20 cellular contexts compared by ENCODE assay signal in genomic region chr15:85839637-85840036, GRCh38. TPM values are rescaled to one million over a fixed set of nuclear protein-coding genes. Genes with fewer than 3 reads are reported as not detected.
DNase-seq lines count a peak whose midpoint lies in the region; TF ChIP-seq lines count a peak whose summit lies in the region.
"Had no signal": no experiment of that assay in that cellular context is flagged by ENCODE, and none has a peak within 500 bp of the region (broad histone marks: within the 10 kb centered on the region; RNA-seq: fewer than 3 reads in every experiment).

No MANE protein-coding gene starts in this region.

- no peaks in the 10 kb centered on the region for H3K36me3 Mint-ChIP-seq in Caco-2 (ENCODE audit: insufficient read depth, unreplicated experiment)
- no peaks in the 10 kb centered on the region for H3K36me3 Mint-ChIP-seq in progenitor cell of endocrine pancreas (ENCODE audit: insufficient read depth)
- H3K36me3 Mint-ChIP-seq: activated naive CD8-positive, alpha-beta T cell treated with anti-CD3 and anti-CD28 coated beads for 36 hours had no signal

- POLR2A ChIA-PET in Caco-2 (lab: Charles Lee), result no interaction called here

- H3K27me3 Mint-ChIP-seq in Caco-2 (ENCODE audit: insufficient read depth, unreplicated experiment) (no peaks in the 10 kb centered on the region), progenitor cell of endocrine pancreas (no peaks in the 10 kb centered on the region)

- H3K4me1 Mint-ChIP-seq in Caco-2 (ENCODE audit: low read depth, unreplicated experiment) (peaks cover 34% of the 10 kb centered on the region), progenitor cell of endocrine pancreas (ENCODE audit: low read depth) (peaks cover 30% of the 10 kb centered on the region)

- H4K20me1 ChIP-seq in Karpas-422 (ENCODE audit: insufficient read depth, low read depth, low read length), result no peaks in the 10 kb centered on the region

- no peaks in the 10 kb centered on the region for H3K79me2 ChIP-seq in Karpas-422 (ENCODE audit: low read length)

- H3K4me2 ChIP-seq in Karpas-422 (ENCODE audit: low read depth, low read length, poor library complexity, severe bottlenecking), result no peak overlapping the region

- no peak for TF ChIP-seq CTCF in Caco-2 (IDR thresholded peaks at IDR 0.05; ENCODE audit: insufficient read depth in 1 of 2, low read depth in 1 of 2, low read length in 1 of 2, severe bottlenecking in 1 of 2, unreplicated experiment in 1 of 2)
- no peak for TF ChIP-seq CTCF in VCaP (conservative IDR thresholded peaks at IDR 0.05)
- TF ChIP-seq CTCF in progenitor cell of endocrine pancreas (IDR thresholded peaks at IDR 0.05; ENCODE audit: unreplicated experiment), result no peak

- H3K4me3 ChIP-seq in Caco-2 (ENCODE audit: low read depth, low read length), result no peak overlapping the region
- H3K4me3 ChIP-seq in Karpas-422 (ENCODE audit: low read length), result no peak overlapping the region

- H3K27me3 ChIP-seq in Caco-2 (replicated peaks; ENCODE audit: control insufficient read depth, insufficient read depth, low read length), result no peaks in the 10 kb centered on the region
- H3K27me3 ChIP-seq in Karpas-422 (ENCODE audit: low read length), result no peaks in the 10 kb centered on the region

- no TSS peak for BruUV-seq in Caco-2 (replicated peaks; lab: Mats Ljungman, UMichigan)

- H3K9me2 ChIP-seq in Karpas-422 (replicated peaks; ENCODE audit: insufficient read depth, low read length), result no peaks in the 10 kb centered on the region

- intact Hi-C loops in Caco-2 (cut with micrococcal nuclease; ENCODE audit: unreplicated experiment), result loop anchor here (1.0 to 5.0 kb wide), 4 partner anchors 39 to 347 kb away; no protein-coding TSS in a partner anchor

- H3K9me3 Mint-ChIP-seq in Caco-2 (ENCODE audit: unreplicated experiment) (no peaks in the 10 kb centered on the region), progenitor cell of endocrine pancreas (ENCODE audit: low read depth) (no peaks in the 10 kb centered on the region)
- H3K9me3 Mint-ChIP-seq: activated naive CD8-positive, alpha-beta T cell treated with anti-CD3 and anti-CD28 coated beads for 36 hours; activated T-helper 1 cell treated with anti-CD3 and anti-CD28 coated beads, Interleukin-12 subunit alpha, Interleukin-12 subunit beta, Interleukin-2, Interleukin-4 antibody, amounts not matched to agents 30 ng/mL and 10 ng/mL and 1 ng/mL, durations not matched to agents 14 hours and 24 hours and 36 hours; stimulated activated naive CD8-positive, alpha-beta T cell treated with anti-CD3 and anti-CD28 coated beads, Interleukin-15, Interleukin-2, amounts not matched to agents 100 ng/mL and 50 ng/mL, for 24 hours had no signal

- peaks cover 30% of the 10 kb centered on the region for H3K4me1 ChIP-seq in Caco-2
- H3K4me1 ChIP-seq in Karpas-422 (ENCODE audit: low read length), result peaks cover 10% of the 10 kb centered on the region

- H3K27ac Mint-ChIP-seq in Caco-2 (ENCODE audit: unreplicated experiment) (peak overlapping the region; percentile 86), progenitor cell of endocrine pancreas (peak overlapping the region; percentile 79)
- H3K27ac Mint-ChIP-seq: activated naive CD8-positive, alpha-beta T cell treated with anti-CD3 and anti-CD28 coated beads for 36 hours; activated T-helper 1 cell treated with anti-CD3 and anti-CD28 coated beads, Interleukin-12 subunit alpha, Interleukin-12 subunit beta, Interleukin-2, Interleukin-4 antibody, amounts not matched to agents 30 ng/mL and 10 ng/mL and 1 ng/mL, durations not matched to agents 14 hours and 24 hours and 36 hours; stimulated activated naive CD8-positive, alpha-beta T cell treated with anti-CD3 and anti-CD28 coated beads, Interleukin-15, Interleukin-2, amounts not matched to agents 100 ng/mL and 50 ng/mL, for 24 hours had no signal

- no peak overlapping the region for H2AFZ ChIP-seq in Karpas-422 (ENCODE audit: low read length)

- no peaks in the 10 kb centered on the region for H3K9me3 ChIP-seq in Caco-2
- H3K9me3 ChIP-seq in Karpas-422 (ENCODE audit: low read length), result no peaks in the 10 kb centered on the region
- H3K9me3 ChIP-seq: spleen, tibial artery had no signal

- H3K27ac ChIP-seq in Karpas-422 (ENCODE audit: low read length), result no peak overlapping the region
- H3K27ac ChIP-seq in VCaP, result peak overlapping the region; percentile 45; the same call in 1 of the 2 replicates
- H3K27ac ChIP-seq: spleen, tibial artery had no signal

- no peaks in the 10 kb centered on the region for H3K36me3 ChIP-seq in Caco-2 (ENCODE audit: control insufficient read depth, insufficient read depth, low read length)
- H3K36me3 ChIP-seq in Karpas-422 (ENCODE audit: insufficient read depth, low read length), result no peaks in the 10 kb centered on the region
- H3K36me3 ChIP-seq: spleen, tibial artery had no signal

- no peak for DNase-seq in Caco-2
- peak; percentile 35 for DNase-seq in Karpas-422
- DNase-seq in progenitor cell of endocrine pancreas (ENCODE audit: low spot score, unreplicated experiment), result no peak
- DNase-seq in RPMI8226, result no peak
- DNase-seq in GOT3 (lab: John Stamatoyannopoulos, UW), result no peak
- DNase-seq in occipital lobe (lab: John Stamatoyannopoulos, UW), result no peak
- DNase-seq: activated CD4-positive, alpha-beta T cell treated with anti-CD3 and anti-CD28 coated beads for 48 hours; activated naive CD8-positive, alpha-beta T cell treated with anti-CD3 and anti-CD28 coated beads for 36 hours; cerebellar nuclear complex; DND-41; islet precursor cell; NCI-H69; SIG-M5; spleen; stimulated activated CD4-positive, alpha-beta T cell treated with anti-CD3 and anti-CD28 coated beads, Interleukin-4, amount 100 ng/mL, for 24 hours; T-helper 1 cell; tibial artery had no signal

- H3K4me3 Mint-ChIP-seq in Caco-2 (ENCODE audit: unreplicated experiment) (peak overlapping the region; percentile 67), progenitor cell of endocrine pancreas (ENCODE audit: low read depth) (no peak overlapping the region)

- CTCF ChIA-PET in Caco-2 (lab: Charles Lee), result interaction anchor here (0.7 to 1.6 kb wide), 6 partner anchors 11 to 108 kb away, joined by 3 to 21 read pairs (median 4); no protein-coding TSS in a partner anchor

- H3K9ac ChIP-seq in Karpas-422 (ENCODE audit: low read length), result no peak overlapping the region

RNA-seq across cellular contexts. Expression of gene KLHL25, which starts 44.9 kb away (rescaled TPM):
- total RNA-seq in Caco-2 (2022), result 15.4 and 16.0 TPM in 2 replicates
- total RNA-seq in Karpas-422 (2014; rRNA removed; shearing (Covaris generic); ENCODE audit: low replicate concordance), result 1.5 and 3.3 TPM in 2 replicates
- 15.2 and 16.4 TPM in 2 replicates for total RNA-seq in progenitor cell of endocrine pancreas
- total RNA-seq in occipital lobe, result 32.3 TPM
